1 cellular context compared by ENCODE assay signal in the genomic region with DNA sequence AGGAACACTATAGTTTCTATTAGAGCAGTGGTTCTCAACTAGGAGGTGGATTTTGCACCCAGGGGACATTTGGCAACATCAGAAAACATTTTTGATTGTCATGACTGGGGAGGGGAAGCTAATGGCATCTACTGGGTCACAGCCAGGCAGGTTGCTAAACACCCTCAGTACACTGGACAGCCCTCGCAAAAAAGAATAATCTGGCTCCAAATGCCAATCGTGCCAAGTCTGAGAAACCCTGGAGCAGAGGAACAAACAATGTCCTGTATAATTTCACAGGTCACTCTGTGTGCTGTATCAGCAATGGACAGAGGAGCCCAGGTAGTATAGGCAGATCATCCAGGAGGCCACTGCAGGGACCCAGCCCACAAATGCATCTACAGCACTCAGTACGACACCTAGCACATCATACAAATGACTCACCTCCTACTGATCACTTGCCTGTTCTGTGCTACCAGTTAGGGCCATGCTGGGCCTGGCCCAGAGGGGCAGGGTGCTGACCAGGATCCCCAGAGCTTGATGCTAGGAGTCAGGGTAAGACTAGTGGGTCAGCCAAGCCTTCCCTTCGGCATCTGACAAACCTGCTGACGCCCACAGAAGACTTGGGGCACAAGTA.
TF ChIP-seq lines count a peak whose summit lies in the region.

No MANE protein-coding gene starts in this region.

TF ChIP-seq in HCT116, 20 proteins besides CTCF, POLR2A, EP300 and RAD21:
- TF ChIP-seq, protein P1, sequence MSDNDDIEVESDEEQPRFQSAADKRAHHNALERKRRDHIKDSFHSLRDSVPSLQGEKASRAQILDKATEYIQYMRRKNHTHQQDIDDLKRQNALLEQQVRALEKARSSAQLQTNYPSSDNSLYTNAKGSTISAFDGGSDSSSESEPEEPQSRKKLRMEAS (IDR thresholded peaks at IDR 0.05), result no peak
- TF ChIP-seq TCF7L2 (IDR thresholded peaks at IDR 0.05; ENCODE audit: borderline replicate concordance, extremely low read depth, insufficient read depth, insufficient read length), result no peak
- no peak for TF ChIP-seq ELF1 (IDR thresholded peaks at IDR 0.05; ENCODE audit: borderline replicate concordance, low read depth)
- TF ChIP-seq SP1 (IDR thresholded peaks at IDR 0.05; ENCODE audit: low read depth), result no peak
- TF ChIP-seq EZH2 (IDR thresholded peaks at IDR 0.05), result no peak
- TF ChIP-seq, protein P2, sequence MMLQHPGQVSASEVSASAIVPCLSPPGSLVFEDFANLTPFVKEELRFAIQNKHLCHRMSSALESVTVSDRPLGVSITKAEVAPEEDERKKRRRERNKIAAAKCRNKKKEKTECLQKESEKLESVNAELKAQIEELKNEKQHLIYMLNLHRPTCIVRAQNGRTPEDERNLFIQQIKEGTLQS (IDR thresholded peaks at IDR 0.05), result no peak
- no peak for TF ChIP-seq EGR1 (IDR thresholded peaks at IDR 0.05; ENCODE audit: low read depth)
- TF ChIP-seq FOSL1 (IDR thresholded peaks at IDR 0.05; ENCODE audit: low read depth), result no peak
- TF ChIP-seq, protein P3, sequence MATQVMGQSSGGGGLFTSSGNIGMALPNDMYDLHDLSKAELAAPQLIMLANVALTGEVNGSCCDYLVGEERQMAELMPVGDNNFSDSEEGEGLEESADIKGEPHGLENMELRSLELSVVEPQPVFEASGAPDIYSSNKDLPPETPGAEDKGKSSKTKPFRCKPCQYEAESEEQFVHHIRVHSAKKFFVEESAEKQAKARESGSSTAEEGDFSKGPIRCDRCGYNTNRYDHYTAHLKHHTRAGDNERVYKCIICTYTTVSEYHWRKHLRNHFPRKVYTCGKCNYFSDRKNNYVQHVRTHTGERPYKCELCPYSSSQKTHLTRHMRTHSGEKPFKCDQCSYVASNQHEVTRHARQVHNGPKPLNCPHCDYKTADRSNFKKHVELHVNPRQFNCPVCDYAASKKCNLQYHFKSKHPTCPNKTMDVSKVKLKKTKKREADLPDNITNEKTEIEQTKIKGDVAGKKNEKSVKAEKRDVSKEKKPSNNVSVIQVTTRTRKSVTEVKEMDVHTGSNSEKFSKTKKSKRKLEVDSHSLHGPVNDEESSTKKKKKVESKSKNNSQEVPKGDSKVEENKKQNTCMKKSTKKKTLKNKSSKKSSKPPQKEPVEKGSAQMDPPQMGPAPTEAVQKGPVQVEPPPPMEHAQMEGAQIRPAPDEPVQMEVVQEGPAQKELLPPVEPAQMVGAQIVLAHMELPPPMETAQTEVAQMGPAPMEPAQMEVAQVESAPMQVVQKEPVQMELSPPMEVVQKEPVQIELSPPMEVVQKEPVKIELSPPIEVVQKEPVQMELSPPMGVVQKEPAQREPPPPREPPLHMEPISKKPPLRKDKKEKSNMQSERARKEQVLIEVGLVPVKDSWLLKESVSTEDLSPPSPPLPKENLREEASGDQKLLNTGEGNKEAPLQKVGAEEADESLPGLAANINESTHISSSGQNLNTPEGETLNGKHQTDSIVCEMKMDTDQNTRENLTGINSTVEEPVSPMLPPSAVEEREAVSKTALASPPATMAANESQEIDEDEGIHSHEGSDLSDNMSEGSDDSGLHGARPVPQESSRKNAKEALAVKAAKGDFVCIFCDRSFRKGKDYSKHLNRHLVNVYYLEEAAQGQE (IDR thresholded peaks at IDR 0.05; ENCODE audit: low read depth), result no peak
- TF ChIP-seq CBX3 (IDR thresholded peaks at IDR 0.05; ENCODE audit: low read depth), result no peak
- no peak for TF ChIP-seq JUND (IDR thresholded peaks at IDR 0.05)
- TF ChIP-seq ZFX (IDR thresholded peaks at IDR 0.05), result no peak
- no peak for TF ChIP-seq SRF (IDR thresholded peaks at IDR 0.05; ENCODE audit: low read depth)
- TF ChIP-seq SIN3A (IDR thresholded peaks at IDR 0.05; ENCODE audit: low read depth), result no peak
- TF ChIP-seq POLR2AphosphoS5 (IDR thresholded peaks at IDR 0.05; ENCODE audit: low read depth, low read length), result no peak
